ENCODE assay signal across 21 cellular contexts in the genomic region with DNA sequence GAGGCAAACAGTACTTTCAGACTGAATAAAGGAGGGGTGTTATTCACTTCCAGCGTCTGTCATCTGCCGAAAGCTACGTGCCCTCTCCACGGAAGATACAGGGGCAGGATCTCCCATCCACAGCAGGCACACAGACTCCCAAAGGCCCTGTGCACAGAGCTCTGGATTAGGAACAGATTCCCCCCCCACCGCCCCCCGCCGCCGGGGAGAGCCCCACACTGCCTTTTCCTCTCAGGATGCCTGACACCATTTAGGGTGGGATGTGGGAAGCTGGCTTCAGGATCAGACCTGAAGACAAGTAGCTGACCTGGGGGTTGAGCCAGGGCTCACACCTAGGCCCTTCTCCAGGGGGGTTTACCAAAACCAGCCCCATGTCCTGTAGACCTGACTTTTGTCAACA. TPM values are rescaled to one million over a fixed set of nuclear protein-coding genes. Genes with fewer than 3 reads are reported as not detected.
A peak's percentile ranks its signal among the peaks of the same experiment; 100 is the strongest.
DNase-seq lines count a peak whose midpoint lies in the region; ATAC-seq, FAIRE-seq and TF ChIP-seq lines count a peak whose summit lies in the region.
"Had no signal": no experiment of that assay in that cellular context is flagged by ENCODE, and none has a peak within 500 bp of the region (broad histone marks: within the 10 kb centered on the region; RNA-seq: fewer than 3 reads in every experiment).

No MANE protein-coding gene starts in this region.

- ATAC-seq in HepG2 (no peak), upper lobe of right lung (peak; percentile 16), HG03457 (IDR thresholded peaks at IDR 0.05; ENCODE audit: unreplicated experiment) (no peak), HG03342 (IDR thresholded peaks at IDR 0.05; ENCODE audit: unreplicated experiment) (no peak)
- ATAC-seq: A549 had no signal

- in situ Hi-C loops in HepG2 (cut with HindIII; ENCODE audit: extremely low pct_ligation_motif_present, low pct_unique_long_range_greater_than_20kb), result loop anchor here (5.0 kb wide), 1 partner anchor 181 kb away; a partner anchor contains a TSS

- no peaks in the 10 kb centered on the region for H3K79me2 ChIP-seq in HepG2 (ENCODE audit: insufficient read depth, low read length)

- H3K9me3 ChIP-seq in HepG2 (ENCODE audit: low read length) (no peaks in the 10 kb centered on the region), upper lobe of right lung (no peaks in the 10 kb centered on the region)
- H3K9me3 ChIP-seq: A549, Caco-2, HAP-1 had no signal

- no peak for TF ChIP-seq RAD21 in HepG2 (CRISPR knock-in tag; IDR thresholded peaks at IDR 0.05)

- H3K36me3 ChIP-seq in HepG2 (replicated peaks in 1 of 2; ENCODE audit: control insufficient read depth in 1 of 2, insufficient read depth in 2 of 2, low read length in 2 of 2) (no peaks in the 10 kb centered on the region), upper lobe of right lung (no peaks in the 10 kb centered on the region)
- H3K36me3 ChIP-seq: HAP-1 had no signal

- WGBS in HepG2 (ENCODE audit: low lambda C conversion rate), result 17% methylated on average over 5 of the region's 8 CpGs

- no peak overlapping the region for H2AFZ ChIP-seq in HepG2 (ENCODE audit: low read length)

- H3K9ac ChIP-seq in HepG2 (ENCODE audit: insufficient read depth, low read depth, low read length), result peak overlapping the region; percentile 57

- intact Hi-C loops in HepG2 (cut with micrococcal nuclease; ENCODE audit: unreplicated experiment) (loop anchor here (10.0 kb wide), 1 partner anchor 1611 kb away; no protein-coding TSS in a partner anchor), upper lobe of right lung (cut with DNase I) (loop anchor here (10.0 kb wide), 1 partner anchor 119 kb away; no protein-coding TSS in a partner anchor)

- H3K27ac Mint-ChIP-seq in chondrocyte (ENCODE audit: unreplicated experiment), result no peak overlapping the region
- peak overlapping the region; percentile 20 for H3K27ac Mint-ChIP-seq in neural crest cell (ENCODE audit: unreplicated experiment)
- H3K27ac Mint-ChIP-seq: CD4-positive, alpha-beta memory T cell; HFFc6 had no signal

- H3K27me3 ChIP-seq in HepG2 (ENCODE audit: control insufficient read depth in 1 of 2, insufficient read depth in 2 of 2, low read length in 2 of 2) (no peaks in the 10 kb centered on the region), upper lobe of right lung (no peaks in the 10 kb centered on the region)

- H3K27me3 Mint-ChIP-seq in chondrocyte (ENCODE audit: low read depth) (no peaks in the 10 kb centered on the region), neural crest cell (ENCODE audit: low read depth) (no peaks in the 10 kb centered on the region)
- H3K27me3 Mint-ChIP-seq: CD4-positive, alpha-beta memory T cell had no signal

- H3K27ac ChIP-seq in HepG2 (ENCODE audit: extremely low read length, insufficient read depth, low read length) (peak overlapping the region; percentile 84), upper lobe of right lung (no peak overlapping the region)
- H3K27ac ChIP-seq: A549 had no signal

- H4K20me1 ChIP-seq in HepG2 (ENCODE audit: insufficient read depth, low read length), result no peaks in the 10 kb centered on the region

- H3K4me1 ChIP-seq in HepG2 (ENCODE audit: insufficient read depth, low read length), result peaks cover 76% of the 10 kb centered on the region
- H3K4me1 ChIP-seq in upper lobe of right lung, result no peaks in the 10 kb centered on the region
- H3K4me1 ChIP-seq: HAP-1 had no signal

- peak overlapping the region in 2 of 3 experiments; percentile 35 to 59; a peak in 3 of 6 replicates for H3K4me3 ChIP-seq in HepG2 (replicated peaks in 1 of 3; ENCODE audit: insufficient read depth in 1 of 3, low read depth in 2 of 3, low read length in 3 of 3)
- H3K4me3 ChIP-seq in upper lobe of right lung, result no peak overlapping the region
- H3K4me3 ChIP-seq: A549, HAP-1 had no signal

- POLR2A ChIA-PET in HepG2 (lab: Yijun Ruan, JAX), result interaction anchor here (1.2 to 1.7 kb wide), 4 partner anchors 9 to 24 kb away, joined by 4 to 9 read pairs (median 6); a partner anchor contains a TSS

- no peak for FAIRE-seq in HepG2 (lab: Jason Lieb, UNC)
- FAIRE-seq: A549, G401.6, GM12892, H54 had no signal

- TF ChIP-seq EP300 in HepG2 (IDR thresholded peaks at IDR 0.05; ENCODE audit: low read depth in 2 of 2, low read length in 2 of 2) (no peak), HepG2 (CRISPR knock-in tag; IDR thresholded peaks at IDR 0.05; ENCODE audit: borderline replicate concordance) (no peak)

- H3K36me3 Mint-ChIP-seq in chondrocyte (ENCODE audit: low read depth) (no peaks in the 10 kb centered on the region), neural crest cell (ENCODE audit: low read depth) (no peaks in the 10 kb centered on the region)

- H3K9me3 Mint-ChIP-seq in chondrocyte (ENCODE audit: low read depth) (no peaks in the 10 kb centered on the region), neural crest cell (no peaks in the 10 kb centered on the region)
- H3K9me3 Mint-ChIP-seq: CD4-positive, alpha-beta memory T cell; HFFc6 had no signal

- no peak overlapping the region for H3K4me3 Mint-ChIP-seq in chondrocyte (ENCODE audit: unreplicated experiment)
- no peak overlapping the region for H3K4me3 Mint-ChIP-seq in neural crest cell
- H3K4me3 Mint-ChIP-seq: CD4-positive, alpha-beta memory T cell; HFFc6 had no signal

- H3K4me1 Mint-ChIP-seq in chondrocyte (ENCODE audit: low read depth), result peaks cover 3% of the 10 kb centered on the region
- H3K4me1 Mint-ChIP-seq in neural crest cell, result no peaks in the 10 kb centered on the region
- H3K4me1 Mint-ChIP-seq: CD4-positive, alpha-beta memory T cell had no signal

- H3K4me2 ChIP-seq in HepG2 (ENCODE audit: low read depth, low read length), result peak overlapping the region; percentile 71
- H3K4me2 ChIP-seq: A549 had no signal

- BruUV-seq in HepG2 (replicated peaks; lab: Mats Ljungman, UMichigan), result no TSS peak

- DNase-seq in chondrocyte (ENCODE audit: low spot score) (peak; percentile 41), HepG2 (ENCODE audit: low spot score) (no peak), neural crest cell (ENCODE audit: low read depth, low spot score) (no peak), upper lobe of right lung (no peak), T-helper 1 cell (no peak)
- DNase-seq: 8988T; C1 segment of cervical spinal cord; CD4-positive, alpha-beta memory T cell; DMS153; DND-41; GOT3; HFFc6 had no signal

- no peak for TF ChIP-seq CTCF in chondrocyte (IDR thresholded peaks at IDR 0.05)
- TF ChIP-seq CTCF in HepG2 (CRISPR knock-in tag; IDR thresholded peaks at IDR 0.05), result no peak
- no peak for TF ChIP-seq CTCF in neural crest cell (conservative IDR thresholded peaks at IDR 0.05)
- no peak for TF ChIP-seq CTCF in upper lobe of right lung (IDR thresholded peaks at IDR 0.05)

- CTCF ChIA-PET in HepG2 (lab: Yijun Ruan, JAX; ENCODE audit: low intra/inter-chr PET ratio, low total read pairs), result no interaction called here

- TF ChIP-seq POLR2A in HepG2 (IDR thresholded peaks at IDR 0.05; ENCODE audit: insufficient read depth in 1 of 2, low read depth in 2 of 2, low read length in 2 of 2), result no peak

RNA-seq across cellular contexts. Expression of a gene that starts 8.4 kb away (rescaled TPM):
- total RNA-seq in chondrocyte, result 0.31 to 0.70 TPM (median 0.40 TPM) in 3 replicates
- 2.4 and 2.8 TPM in 2 replicates for total RNA-seq in HepG2 (2016; rRNA removed; fragmentation: Illumina TruSeq; extraction: Trizol)
- total RNA-seq in HepG2 (2016; cell fraction: cytosol; rRNA removed; fragmentation: Illumina TruSeq; extraction: Trizol; ENCODE audit: low read depth), result 3.3 and 3.5 TPM in 2 replicates
- total RNA-seq in HepG2 (2016; cell fraction: insoluble cytoplasmic fraction; rRNA removed; fragmentation: Illumina TruSeq; extraction: Trizol), result 2.7 and 2.9 TPM in 2 replicates
- 4.2 and 4.4 TPM in 2 replicates for total RNA-seq in HepG2 (2016; cell fraction: membrane; rRNA removed; fragmentation: Illumina TruSeq; extraction: Trizol)
- 1.8 and 1.9 TPM in 2 replicates for total RNA-seq in HepG2 (2016; cell fraction: nucleus; rRNA removed; fragmentation: Illumina TruSeq; extraction: Trizol)
- 0.90 and 1.0 TPM in 2 replicates for polyA plus RNA-seq in HepG2 (2011; rRNA removed)
- polyA plus RNA-seq in HepG2 (2011; cell fraction: cytosol; rRNA removed), result 0.62 and 0.91 TPM in 2 replicates
- 0.42 and 0.76 TPM in 2 replicates for polyA plus RNA-seq in HepG2 (2011; cell fraction: nucleus; rRNA removed)
- polyA plus RNA-seq in HepG2 (2012), result 0.75 and 2.0 TPM in 2 replicates
- polyA plus RNA-seq in HepG2 (2016; cell fraction: cytosol; fragmentation: Illumina TruSeq; extraction: Trizol; ENCODE audit: low read depth), result 4.4 and 6.0 TPM in 2 replicates
- polyA plus RNA-seq in HepG2 (2016; cell fraction: insoluble cytoplasmic fraction; fragmentation: Illumina TruSeq; extraction: Trizol; ENCODE audit: low read depth), result 2.8 and 3.2 TPM in 2 replicates
- 3.1 and 4.8 TPM in 2 replicates for polyA plus RNA-seq in HepG2 (2016; cell fraction: membrane; fragmentation: Illumina TruSeq; extraction: Trizol; ENCODE audit: low read depth)
- polyA plus RNA-seq in HepG2 (2016; cell fraction: nucleus; fragmentation: Illumina TruSeq; extraction: Trizol; ENCODE audit: insufficient read depth, low read depth), result 1.5 and 2.0 TPM in 2 replicates
- polyA minus RNA-seq in HepG2 (2011; rRNA and poly(A)+ RNA removed; ENCODE audit: low replicate concordance), result 0.49 TPM in 1 of 2 replicates, not detected in the other
- not detected in 2 replicates for polyA minus RNA-seq in HepG2 (2011; cell fraction: cytosol; rRNA and poly(A)+ RNA removed)
- polyA minus RNA-seq in HepG2 (2011; cell fraction: nucleus; rRNA and poly(A)+ RNA removed), result 0.13 TPM in 1 of 2 replicates, not detected in the other
- 1.7 and 2.2 TPM in 2 replicates for total RNA-seq in neural crest cell
- 0.78 TPM for total RNA-seq in upper lobe of right lung
- total RNA-seq: Caco-2 had no signal
- polyA plus RNA-seq: BJ had no signal

RNA-seq across cellular contexts. Expression of a gene that starts 18.5 kb away (rescaled TPM):
- total RNA-seq in chondrocyte, result 23.4 to 28.0 TPM (median 25.3 TPM) in 3 replicates
- total RNA-seq in HepG2 (2016; rRNA removed; fragmentation: Illumina TruSeq; extraction: Trizol), result 62.2 and 67.5 TPM in 2 replicates
- total RNA-seq in HepG2 (2016; cell fraction: cytosol; rRNA removed; fragmentation: Illumina TruSeq; extraction: Trizol; ENCODE audit: low read depth), result 8.3 and 10.1 TPM in 2 replicates
- total RNA-seq in HepG2 (2016; cell fraction: insoluble cytoplasmic fraction; rRNA removed; fragmentation: Illumina TruSeq; extraction: Trizol), result 63.4 and 69.3 TPM in 2 replicates
- 15.3 and 17.5 TPM in 2 replicates for total RNA-seq in HepG2 (2016; cell fraction: membrane; rRNA removed; fragmentation: Illumina TruSeq; extraction: Trizol)
- 27.5 and 31.3 TPM in 2 replicates for total RNA-seq in HepG2 (2016; cell fraction: nucleus; rRNA removed; fragmentation: Illumina TruSeq; extraction: Trizol)
- 19.6 and 21.2 TPM in 2 replicates for polyA plus RNA-seq in HepG2 (2011; rRNA removed)
- polyA plus RNA-seq in HepG2 (2011; cell fraction: cytosol; rRNA removed), result 17.9 and 20.0 TPM in 2 replicates
- 36.7 and 41.1 TPM in 2 replicates for polyA plus RNA-seq in HepG2 (2011; cell fraction: nucleus; rRNA removed)
- 26.6 and 34.3 TPM in 2 replicates for polyA plus RNA-seq in HepG2 (2012)
- polyA plus RNA-seq in HepG2 (2016; cell fraction: cytosol; fragmentation: Illumina TruSeq; extraction: Trizol; ENCODE audit: low read depth), result 5.4 and 6.3 TPM in 2 replicates
- polyA plus RNA-seq in HepG2 (2016; cell fraction: insoluble cytoplasmic fraction; fragmentation: Illumina TruSeq; extraction: Trizol; ENCODE audit: low read depth), result 66.1 and 75.8 TPM in 2 replicates
- polyA plus RNA-seq in HepG2 (2016; cell fraction: membrane; fragmentation: Illumina TruSeq; extraction: Trizol; ENCODE audit: low read depth), result 8.8 and 10.3 TPM in 2 replicates
- 55.9 and 56.8 TPM in 2 replicates for polyA plus RNA-seq in HepG2 (2016; cell fraction: nucleus; fragmentation: Illumina TruSeq; extraction: Trizol; ENCODE audit: insufficient read depth, low read depth)
- 8.7 and 11.6 TPM in 2 replicates for polyA minus RNA-seq in HepG2 (2011; rRNA and poly(A)+ RNA removed; ENCODE audit: low replicate concordance)
- polyA minus RNA-seq in HepG2 (2011; cell fraction: cytosol; rRNA and poly(A)+ RNA removed), result 10.5 and 11.8 TPM in 2 replicates
- polyA minus RNA-seq in HepG2 (2011; cell fraction: nucleus; rRNA and poly(A)+ RNA removed), result 13.8 and 14.3 TPM in 2 replicates
- 44.7 and 46.3 TPM in 2 replicates for total RNA-seq in neural crest cell
- total RNA-seq in upper lobe of right lung, result 30.7 TPM
